8 cellular contexts compared by ENCODE assay signal in genomic region chr11:17351510-17352176, GRCh38. TPM values are rescaled to one million over a fixed set of nuclear protein-coding genes. Genes with fewer than 3 reads are reported as not detected.
DNase-seq lines count a peak whose midpoint lies in the region; ATAC-seq and TF ChIP-seq lines count a peak whose summit lies in the region.

TSS of gene NCR3LG1 (plus strand) at chr11:17351800. CDS start at chr11:17351970, 170 bp downstream.

- 0 out of 2 replicates have a peak, but pooled peaks cover 5% of the 10 kb centered on the region for H3K27me3 ChIP-seq in BE2C
- peaks cover 3% of the 10 kb centered on the region for H3K27me3 ChIP-seq in RWPE2 (ENCODE audit: insufficient read depth, poor library complexity, severe bottlenecking)

- H3K4me1 Mint-ChIP-seq in natural killer cell: peaks cover 36 to 38% of the 10 kb centered on the region in 2 donors
- peaks cover 9 to 39% of the 10 kb centered on the region in 2 donors for H3K4me1 Mint-ChIP-seq in stimulated activated naive B cell treated with anti-CD40 and anti-IgM and Interleukin-4, amounts not matched to agents 10 μg/mL and 1 μg/mL and 100 μg/mL, for 72 hours

- H3K36me3 ChIP-seq in BE2C (no peaks in the 10 kb centered on the region), RWPE2 (ENCODE audit: low read depth) (no peaks in the 10 kb centered on the region)

- no peaks in the 10 kb centered on the region for H3K9me3 Mint-ChIP-seq in natural killer cell
- no peaks in the 10 kb centered on the region for H3K9me3 Mint-ChIP-seq in stimulated activated naive B cell treated with anti-CD40 and anti-IgM and Interleukin-4, amounts not matched to agents 10 μg/mL and 1 μg/mL and 100 μg/mL, for 72 hours

- peak within 1 kb of the TSS; percentile 69 for H3K4me3 ChIP-seq in BE2C (ENCODE audit: low read depth, low read length)
- H3K4me3 ChIP-seq in RWPE2 (ENCODE audit: severe bottlenecking): peak within 1 kb of the TSS; percentile 61
- H3K4me3 ChIP-seq in fibroblast of pulmonary artery (replicated peaks; ENCODE audit: low read depth, low read length): peak within 1 kb of the TSS; percentile 71

- ATAC-seq in HG02798 (IDR thresholded peaks at IDR 0.05; ENCODE audit: poor library complexity, unreplicated experiment) (peak; percentile 32), RWPE2 (ENCODE audit: low read depth) (peak; percentile 22), natural killer cell (peak; percentile 68 to 79 (median 76)), HG02623 (IDR thresholded peaks at IDR 0.05; ENCODE audit: unreplicated experiment) (no peak)
- ATAC-seq in stimulated activated naive B cell treated with anti-CD40 and anti-IgM and Interleukin-4, amounts not matched to agents 10 μg/mL and 1 μg/mL and 100 μg/mL, for 72 hours (replicated peaks): peak; percentile 54

- peak within 1 kb of the TSS; percentile 93 for H3K4me3 Mint-ChIP-seq in natural killer cell
- H3K4me3 Mint-ChIP-seq in stimulated activated naive B cell treated with anti-CD40 and anti-IgM and Interleukin-4, amounts not matched to agents 10 μg/mL and 1 μg/mL and 100 μg/mL, for 72 hours: peak within 1 kb of the TSS; percentile 84 to 88

- intact Hi-C loops in natural killer cell (cut with micrococcal nuclease): loop anchor here (1.0 to 10.0 kb wide), 3 partner anchors 75 to 144 kb away; partner anchors contain the start of genes NUCB2 and PIK3C2A

- DNase-seq in BE2C (peak; percentile 22), RWPE2 (ENCODE audit: low spot score) (no peak), fibroblast of pulmonary artery (ENCODE audit: low read depth) (peak; percentile 84), natural killer cell (peak; percentile 69)
- DNase-seq in activated effector memory CD4-positive, alpha-beta T cell treated with Interleukin-2 at 50 U/mL for 16 hours: peak; percentile 37
- DNase-seq in stimulated activated naive B cell treated with anti-CD40 and anti-IgM and Interleukin-4, amounts not matched to agents 10 μg/mL and 1 μg/mL and 100 μg/mL, for 72 hours: peak; percentile 38

- no peaks in the 10 kb centered on the region for H3K9me3 ChIP-seq in BE2C
- no peaks in the 10 kb centered on the region for H3K9me3 ChIP-seq in RWPE2 (ENCODE audit: severe bottlenecking)

- peak within 1 kb of the TSS; percentile 88 for H3K27ac Mint-ChIP-seq in natural killer cell
- peak within 1 kb of the TSS; percentile 87 for H3K27ac Mint-ChIP-seq in stimulated activated naive B cell treated with anti-CD40 and anti-IgM and Interleukin-4, amounts not matched to agents 10 μg/mL and 1 μg/mL and 100 μg/mL, for 72 hours

- no peak for TF ChIP-seq CTCF in BE2C (IDR thresholded peaks at IDR 0.05; ENCODE audit: low read depth, low read length)
- no peak for TF ChIP-seq CTCF in RWPE2 (IDR thresholded peaks at IDR 0.05; ENCODE audit: poor library complexity, severe bottlenecking)
- TF ChIP-seq CTCF in fibroblast of pulmonary artery (IDR thresholded peaks at IDR 0.05; ENCODE audit: low read length, missing control alignments): no peak
- no peak for TF ChIP-seq CTCF in natural killer cell (IDR thresholded peaks at IDR 0.05)

- no peaks in the 10 kb centered on the region for H3K36me3 Mint-ChIP-seq in natural killer cell
- H3K36me3 Mint-ChIP-seq in stimulated activated naive B cell treated with anti-CD40 and anti-IgM and Interleukin-4, amounts not matched to agents 10 μg/mL and 1 μg/mL and 100 μg/mL, for 72 hours: peaks cover 4 to 5% of the 10 kb centered on the region in 2 donors

- no peaks in the 10 kb centered on the region for H3K4me1 ChIP-seq in BE2C
- H3K4me1 ChIP-seq in RWPE2 (ENCODE audit: insufficient read depth, poor library complexity, severe bottlenecking): peaks cover 5% of the 10 kb centered on the region

- peak within 1 kb of the TSS; percentile 42 for H3K27ac ChIP-seq in RWPE2 (ENCODE audit: poor library complexity, severe bottlenecking)

- no peaks in the 10 kb centered on the region for H3K27me3 Mint-ChIP-seq in natural killer cell (ENCODE audit: low read depth in 2 of 2)
- H3K27me3 Mint-ChIP-seq in stimulated activated naive B cell treated with anti-CD40 and anti-IgM and Interleukin-4, amounts not matched to agents 10 μg/mL and 1 μg/mL and 100 μg/mL, for 72 hours: peaks cover 7 to 9% of the 10 kb centered on the region in 2 donors

RNA-seq across cellular contexts. Expression of gene NCR3LG1, which starts in this region (rescaled TPM):
- 1.4 TPM for polyA plus RNA-seq in BE2C (2012; ENCODE audit: insufficient read depth, insufficient read length, low read depth)
- total RNA-seq in natural killer cell: 10 to 100 TPM in 1 of 3 donors, 1 to 10 TPM in 2; 6.3 to 10.1 (median 9.7) TPM
